Comparison of ENCODE assay signal across 19 cellular contexts in genomic region chr19:28971011-28971410, GRCh38.
"Had no signal": no experiment of that assay in that cellular context is flagged by ENCODE, and none has a peak within 500 bp of the region (broad histone marks: within the 10 kb centered on the region; RNA-seq: fewer than 3 reads in every experiment).

No MANE protein-coding gene starts in this region.

- H3K4me1 Mint-ChIP-seq: activated B cell treated with CpG ODN at 0.5 μM for 24 hours; immature natural killer cell; memory B cell; naive thymus-derived CD4-positive, alpha-beta T cell; stimulated activated memory B cell treated with anti-CD40 and anti-IgM and Interleukin-4, amounts not matched to agents 10 μg/mL and 1 μg/mL and 100 μg/mL, for 72 hours; T-cell had no signal

- H3K9me3 Mint-ChIP-seq: activated B cell treated with CpG ODN at 0.5 μM for 24 hours; activated CD4-positive, alpha-beta memory T cell treated with anti-CD3 and anti-CD28 coated beads for 36 hours; immature natural killer cell had no signal

- H3K27ac ChIP-seq: body of pancreas, coronary artery, heart right ventricle, parathyroid adenoma, thoracic aorta had no signal

- H3K27ac Mint-ChIP-seq: activated B cell treated with CpG ODN at 0.5 μM for 24 hours; activated CD4-positive, alpha-beta memory T cell treated with anti-CD3 and anti-CD28 coated beads for 36 hours; activated naive CD8-positive, alpha-beta T cell; immature natural killer cell; memory B cell; naive thymus-derived CD4-positive, alpha-beta T cell; stimulated activated memory B cell treated with anti-CD40 and anti-IgM and Interleukin-4, amounts not matched to agents 10 μg/mL and 1 μg/mL and 100 μg/mL, for 72 hours; T-cell had no signal

- H3K36me3 Mint-ChIP-seq: activated CD4-positive, alpha-beta memory T cell treated with anti-CD3 and anti-CD28 coated beads for 36 hours; activated naive CD8-positive, alpha-beta T cell; immature natural killer cell; memory B cell; naive thymus-derived CD4-positive, alpha-beta T cell; stimulated activated memory B cell treated with anti-CD40 and anti-IgM and Interleukin-4, amounts not matched to agents 10 μg/mL and 1 μg/mL and 100 μg/mL, for 72 hours; T-cell had no signal

- H3K4me1 ChIP-seq: parathyroid adenoma had no signal

- H3K4me3 ChIP-seq: body of pancreas, coronary artery, heart right ventricle, thoracic aorta had no signal

- H3K27me3 Mint-ChIP-seq: activated B cell treated with CpG ODN at 0.5 μM for 24 hours; activated naive CD8-positive, alpha-beta T cell; memory B cell; stimulated activated memory B cell treated with anti-CD40 and anti-IgM and Interleukin-4, amounts not matched to agents 10 μg/mL and 1 μg/mL and 100 μg/mL, for 72 hours had no signal

- H3K4me3 Mint-ChIP-seq: activated B cell treated with CpG ODN at 0.5 μM for 24 hours; activated CD4-positive, alpha-beta memory T cell treated with anti-CD3 and anti-CD28 coated beads for 36 hours; activated naive CD8-positive, alpha-beta T cell; immature natural killer cell; memory B cell; naive thymus-derived CD4-positive, alpha-beta T cell; stimulated activated memory B cell treated with anti-CD40 and anti-IgM and Interleukin-4, amounts not matched to agents 10 μg/mL and 1 μg/mL and 100 μg/mL, for 72 hours; T-cell had no signal

- H2AFZ ChIP-seq: parathyroid adenoma had no signal

- H3K36me3 ChIP-seq: heart right ventricle, thoracic aorta had no signal

- H3K27me3 ChIP-seq: body of pancreas, heart right ventricle had no signal

- H3K9ac ChIP-seq: parathyroid adenoma had no signal

- DNase-seq: activated B cell treated with CpG ODN at 0.5 μM for 24 hours; activated CD4-positive, alpha-beta memory T cell treated with anti-CD3 and anti-CD28 coated beads for 36 hours; activated CD4-positive, alpha-beta T cell treated with anti-CD3 and anti-CD28 coated beads for 4 hours; activated T-cell treated with anti-CD3 and anti-CD28 coated beads for 4 hours; body of pancreas; central memory CD4-positive, alpha-beta T cell; erythroblast; heart right ventricle; immature natural killer cell; naive thymus-derived CD4-positive, alpha-beta T cell; stimulated activated CD4-positive, alpha-beta T cell treated with anti-CD3 and anti-CD28 coated beads, Interleukin-4, amount 100 ng/mL, for 24 hours; T-cell had no signal

- ATAC-seq: body of pancreas; heart right ventricle; naive thymus-derived CD4-positive, alpha-beta T cell; sciatic nerve; stimulated activated memory B cell treated with anti-CD40 and anti-IgM and Interleukin-4, amounts not matched to agents 10 μg/mL and 1 μg/mL and 100 μg/mL, for 72 hours; T-cell had no signal

- H3K9me3 ChIP-seq: body of pancreas, heart right ventricle, thoracic aorta had no signal

- H3K79me2 ChIP-seq: parathyroid adenoma had no signal
